ENCODE assay signal across 1 cellular context in the genomic region with DNA sequence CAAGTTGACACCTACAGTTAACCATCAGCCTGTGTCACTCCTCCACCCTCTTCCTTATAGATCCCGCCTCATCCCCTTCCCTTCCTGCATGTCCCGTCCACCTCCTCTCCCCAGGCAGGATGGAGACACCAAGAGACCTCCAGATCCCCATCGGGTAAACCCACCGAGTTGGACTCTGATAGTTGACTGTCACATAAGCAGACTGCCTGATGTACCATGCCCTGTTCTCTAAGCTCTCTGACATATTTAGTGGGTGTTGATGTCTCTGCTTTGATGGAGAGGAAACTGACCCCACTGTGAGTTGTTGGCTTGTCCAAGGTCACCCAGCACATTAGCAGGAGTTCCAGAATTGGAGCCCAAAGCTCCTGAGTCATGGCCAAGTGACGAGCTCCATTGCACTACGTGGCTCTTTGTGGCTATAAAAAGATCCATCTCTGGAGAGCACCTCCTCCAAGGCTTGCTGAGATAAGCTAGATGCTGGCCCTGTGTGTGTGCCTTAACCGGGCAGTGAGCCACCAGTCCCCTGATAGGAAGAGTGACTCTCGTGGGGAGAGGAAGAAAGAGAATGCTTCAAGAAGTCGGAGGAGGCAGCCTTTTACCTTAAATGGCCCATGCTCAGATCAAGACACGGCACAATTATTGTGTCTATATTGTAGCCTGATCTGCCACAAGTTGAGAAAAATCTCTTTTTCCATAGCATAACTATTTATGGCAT.
TF ChIP-seq lines count a peak whose summit lies in the region.

No MANE protein-coding gene starts in this region.

TF ChIP-seq in GM23338, 12 proteins besides CTCF, POLR2A, EP300 and RAD21 (continued from another document):
- no peak for TF ChIP-seq ZNF462 (CRISPR knock-in tag; IDR thresholded peaks at IDR 0.05)
- no peak for TF ChIP-seq ZNF114 (CRISPR knock-in tag; IDR thresholded peaks at IDR 0.05)
- no peak for TF ChIP-seq CREB1 (CRISPR knock-in tag; IDR thresholded peaks at IDR 0.05; ENCODE audit: low read depth)
- TF ChIP-seq REST (IDR thresholded peaks at IDR 0.05; ENCODE audit: unreplicated experiment): no peak
- no peak for TF ChIP-seq ZNF331 (CRISPR knock-in tag; IDR thresholded peaks at IDR 0.05; ENCODE audit: low read depth)
